10 cellular contexts compared by ENCODE assay signal in genomic region chrX:17547658-17548057, GRCh38.
DNase-seq lines count a peak whose midpoint lies in the region; ATAC-seq and TF ChIP-seq lines count a peak whose summit lies in the region.
"Had no signal": no experiment of that assay in that cellular context is flagged by ENCODE, and none has a peak within 500 bp of the region (broad histone marks: within the 10 kb centered on the region; RNA-seq: fewer than 3 reads in every experiment).

No MANE protein-coding gene starts in this region.

- POLR2A ChIA-PET in naive thymus-derived CD4-positive, alpha-beta T cell (lab: Charles Lee), result no interaction called here

- TF ChIP-seq CTCF in GM12864 (IDR thresholded peaks at IDR 0.05; ENCODE audit: low read depth, low read length, missing control alignments), result no peak

- no peak overlapping the region for H3K4me3 ChIP-seq in GM12864 (ENCODE audit: low read depth, low read length)
- no peak overlapping the region for H3K4me3 ChIP-seq in naive thymus-derived CD4-positive, alpha-beta T cell (ENCODE audit: low read length)

- no peaks in the 10 kb centered on the region for H3K36me3 ChIP-seq in naive thymus-derived CD4-positive, alpha-beta T cell (ENCODE audit: control insufficient read depth in 2 of 3, insufficient read depth in 3 of 3, low read length in 3 of 3)

- intact Hi-C loops in naive thymus-derived CD4-positive, alpha-beta T cell (cut with micrococcal nuclease), result no loop called here

- CTCF ChIA-PET in naive thymus-derived CD4-positive, alpha-beta T cell (lab: Charles Lee), result no interaction called here

- H3K9me3 Mint-ChIP-seq in naive thymus-derived CD4-positive, alpha-beta T cell, result peaks cover 0 to 1% (median 0%) of the 10 kb centered on the region in 11 donors
- H3K9me3 Mint-ChIP-seq: IgD-negative memory B cell; stimulated activated naive CD8-positive, alpha-beta T cell treated with anti-CD3 and anti-CD28 coated beads, Interleukin-15, Interleukin-2, amounts not matched to agents 100 ng/mL and 50 ng/mL, for 24 hours had no signal

- no peaks in the 10 kb centered on the region for H3K9me3 ChIP-seq in naive thymus-derived CD4-positive, alpha-beta T cell (ENCODE audit: control insufficient read depth in 2 of 3, low read length in 3 of 3)

- no peak overlapping the region for H3K27ac ChIP-seq in epithelial cell of prostate
- H3K27ac ChIP-seq in naive thymus-derived CD4-positive, alpha-beta T cell (ENCODE audit: low read depth, low read length), result no peak overlapping the region

- H3K27me3 ChIP-seq in naive thymus-derived CD4-positive, alpha-beta T cell (ENCODE audit: control insufficient read depth in 2 of 2, insufficient read depth in 2 of 2, low read length in 2 of 2), result no peaks in the 10 kb centered on the region

- no peak for ATAC-seq in naive thymus-derived CD4-positive, alpha-beta T cell

- no peaks in the 10 kb centered on the region for H3K36me3 Mint-ChIP-seq in naive thymus-derived CD4-positive, alpha-beta T cell
- H3K36me3 Mint-ChIP-seq: IgD-negative memory B cell had no signal

- peaks cover 0 to 3% (median 0%) of the 10 kb centered on the region in 5 donors for H3K27me3 Mint-ChIP-seq in naive thymus-derived CD4-positive, alpha-beta T cell
- H3K27me3 Mint-ChIP-seq: stimulated activated naive CD8-positive, alpha-beta T cell treated with anti-CD3 and anti-CD28 coated beads, Interleukin-15, Interleukin-2, amounts not matched to agents 100 ng/mL and 50 ng/mL, for 24 hours had no signal

- DNase-seq in GM12864 (ENCODE audit: low read depth), result peak; percentile 13
- DNase-seq in HCEC 1CT, result peak; percentile 70
- DNase-seq in NCI-H1105 (lab: John Stamatoyannopoulos, UW), result peak; percentile 28
- DNase-seq in epithelial cell of prostate (ENCODE audit: low read depth, low spot score), result peak; percentile 97
- DNase-seq in stromal cell of bone marrow (ENCODE audit: low read depth), result peak; percentile 49
- DNase-seq in naive thymus-derived CD4-positive, alpha-beta T cell, result no peak
- DNase-seq in retina, result no peak
- DNase-seq in UCSD-AML1 (lab: John Stamatoyannopoulos, UW; ENCODE audit: unreplicated experiment), result no peak

- H3K4me1 ChIP-seq in naive thymus-derived CD4-positive, alpha-beta T cell (ENCODE audit: control insufficient read depth in 2 of 2, insufficient read depth in 2 of 2, low read length in 2 of 2), result no peaks in the 10 kb centered on the region

- no peak overlapping the region for H3K27ac Mint-ChIP-seq in naive thymus-derived CD4-positive, alpha-beta T cell
- H3K27ac Mint-ChIP-seq: IgD-negative memory B cell; stimulated activated naive CD8-positive, alpha-beta T cell treated with anti-CD3 and anti-CD28 coated beads, Interleukin-15, Interleukin-2, amounts not matched to agents 100 ng/mL and 50 ng/mL, for 24 hours had no signal

- H3K4me3 Mint-ChIP-seq in naive thymus-derived CD4-positive, alpha-beta T cell, result no peak overlapping the region
- H3K4me3 Mint-ChIP-seq: IgD-negative memory B cell; stimulated activated naive CD8-positive, alpha-beta T cell treated with anti-CD3 and anti-CD28 coated beads, Interleukin-15, Interleukin-2, amounts not matched to agents 100 ng/mL and 50 ng/mL, for 24 hours had no signal

- no peaks in the 10 kb centered on the region for H3K4me1 Mint-ChIP-seq in naive thymus-derived CD4-positive, alpha-beta T cell

Comparison
In these comparisons a context has a peak if more than half of its experiments do, and no peak if none do; other contexts are left out.
1. DNase-seq: peak in GM12864 (single experiment), HCEC 1CT (single experiment), NCI-H1105 (single experiment), epithelial cell of prostate (single experiment) and stromal cell of bone marrow (single experiment); none in naive thymus-derived CD4-positive, alpha-beta T cell (0 of 9), retina (single experiment) and UCSD-AML1 (single experiment).